In the genomic region with DNA sequence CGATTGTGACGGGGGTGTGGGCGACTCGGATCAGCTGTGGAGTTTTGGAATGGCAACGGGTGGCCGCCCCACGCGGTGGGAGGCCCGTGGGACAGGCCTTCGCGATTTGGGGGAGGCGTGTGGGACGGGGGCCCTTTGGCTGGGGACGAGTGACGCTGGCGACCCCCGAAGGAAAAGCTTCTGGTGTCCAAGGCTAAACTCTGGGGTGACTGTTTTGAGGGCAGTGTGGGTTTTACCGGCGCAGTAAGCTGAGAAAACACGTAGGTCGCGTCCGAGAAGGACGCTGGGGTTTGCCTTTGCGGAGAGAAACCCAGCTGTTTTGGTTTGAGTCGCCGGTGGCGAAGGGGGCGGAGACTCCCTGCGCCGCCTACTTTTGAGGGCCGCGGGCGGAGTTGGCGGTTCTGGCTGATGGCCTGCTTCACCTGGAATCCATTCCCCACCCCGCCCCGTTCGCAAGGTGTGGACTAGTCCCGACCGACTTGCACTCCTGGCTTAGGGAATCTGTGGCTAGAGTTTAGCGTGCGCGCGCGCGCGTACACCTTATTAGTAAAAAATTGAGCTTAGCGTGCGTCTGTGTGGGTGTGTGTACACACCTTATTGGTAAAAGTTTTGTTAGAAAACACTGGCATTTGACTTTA, we compare ENCODE assay signal across 8 cellular contexts. TPM values are rescaled to one million over a fixed set of nuclear protein-coding genes. Genes with fewer than 3 reads are reported as not detected.
DNase-seq lines count a peak whose midpoint lies in the region; ATAC-seq and TF ChIP-seq lines count a peak whose summit lies in the region.

No MANE protein-coding gene starts in this region.

- POLR2A ChIA-PET in CD8-positive, alpha-beta memory T cell (lab: Charles Lee): interaction anchor here (1.2 to 2.7 kb wide), 2 partner anchors 78 to 1540 kb away, joined by 5 to 35 read pairs; a partner anchor contains a TSS

- no peaks in the 10 kb centered on the region for H3K27me3 ChIP-seq in CD8-positive, alpha-beta memory T cell (ENCODE audit: insufficient read depth, low read length, poor library complexity, severe bottlenecking)
- no peaks in the 10 kb centered on the region for H3K27me3 ChIP-seq in HL-60 (ENCODE audit: insufficient read depth, poor library complexity, severe bottlenecking)
- no peaks in the 10 kb centered on the region for H3K27me3 ChIP-seq in effector memory CD4-positive, alpha-beta T cell (replicated peaks; ENCODE audit: control insufficient read depth, insufficient read depth, low read length, poor library complexity, severe bottlenecking)

- H3K27ac Mint-ChIP-seq in CD8-positive, alpha-beta memory T cell: peak overlapping the region; percentile 94 to 99 (median 98)
- H3K27ac Mint-ChIP-seq in memory B cell: peak overlapping the region; percentile 98

- H3K9me3 Mint-ChIP-seq in CD8-positive, alpha-beta memory T cell: no peaks in the 10 kb centered on the region
- H3K9me3 Mint-ChIP-seq in memory B cell: no peaks in the 10 kb centered on the region

- H3K27ac ChIP-seq in CD8-positive, alpha-beta memory T cell (ENCODE audit: low read depth, low read length): peak overlapping the region; percentile 97
- peak overlapping the region; percentile 94 for H3K27ac ChIP-seq in HL-60 (replicated peaks)
- peak overlapping the region; percentile 100 for H3K27ac ChIP-seq in effector memory CD4-positive, alpha-beta T cell (ENCODE audit: insufficient read depth, low read length, poor library complexity, severe bottlenecking)

- no peak for TF ChIP-seq CTCF in HL-60 (IDR thresholded peaks at IDR 0.05; ENCODE audit: insufficient read depth, low read length)

- no peaks in the 10 kb centered on the region for H3K36me3 ChIP-seq in CD8-positive, alpha-beta memory T cell (ENCODE audit: insufficient read depth, low read length)
- H3K36me3 ChIP-seq in effector memory CD4-positive, alpha-beta T cell (ENCODE audit: control insufficient read depth, insufficient read depth, low read length): no peaks in the 10 kb centered on the region

- CTCF ChIA-PET in CD8-positive, alpha-beta memory T cell (lab: Charles Lee): interaction anchor here (2.4 kb wide), 1 partner anchor 78 kb away, joined by 15 read pairs; a partner anchor contains a TSS

- peak overlapping the region; percentile 97 to 99 (median 99) for H3K4me3 Mint-ChIP-seq in CD8-positive, alpha-beta memory T cell
- peak overlapping the region; percentile 98 for H3K4me3 Mint-ChIP-seq in memory B cell

- peak; percentile 82 to 90 (median 84) for DNase-seq in CD8-positive, alpha-beta memory T cell
- DNase-seq in HL-60 (ENCODE audit: low read depth in 1 of 2, low spot score in 1 of 2) (peak; percentile 72 to 89), NCI-H82 treated with DMSO at 0.1 percent for 48 hours (lab: John Stamatoyannopoulos, UW; ENCODE audit: unreplicated experiment) (peak; percentile 57), memory B cell (ENCODE audit: low spot score in 2 of 2) (peak; percentile 77 to 79)
- DNase-seq in activated CD8-positive, alpha-beta memory T cell treated with anti-CD3 and anti-CD28 coated beads for 4 hours (ENCODE audit: low read depth in 2 of 2): peak; percentile 70
- peak; percentile 75 to 83 (median 77) for DNase-seq in effector memory CD4-positive, alpha-beta T cell
- peak; percentile 72 for DNase-seq in stimulated activated CD8-positive, alpha-beta memory T cell treated with anti-CD3 and anti-CD28 coated beads, Interleukin-12 subunit alpha, Interleukin-12 subunit beta, amount 100 ng/mL, for 4 hours (ENCODE audit: low read depth)

- H3K4me1 Mint-ChIP-seq in CD8-positive, alpha-beta memory T cell: peaks cover 45 to 53% (median 49%) of the 10 kb centered on the region in 3 donors
- peaks cover 14% of the 10 kb centered on the region for H3K4me1 Mint-ChIP-seq in memory B cell

- H3K9me3 ChIP-seq in CD8-positive, alpha-beta memory T cell (ENCODE audit: low read length): no peaks in the 10 kb centered on the region
- no peaks in the 10 kb centered on the region for H3K9me3 ChIP-seq in effector memory CD4-positive, alpha-beta T cell (ENCODE audit: control insufficient read depth, low read length)

- H3K36me3 Mint-ChIP-seq in CD8-positive, alpha-beta memory T cell: peaks cover 0 to 28% (median 1%) of the 10 kb centered on the region in 3 donors
- H3K36me3 Mint-ChIP-seq in memory B cell: peaks cover 4% of the 10 kb centered on the region

- peaks cover 0 to 3% of the 10 kb centered on the region in 2 donors for H3K27me3 Mint-ChIP-seq in CD8-positive, alpha-beta memory T cell
- H3K27me3 Mint-ChIP-seq in memory B cell: no peaks in the 10 kb centered on the region

- peak overlapping the region; percentile 62 for H3K4me3 ChIP-seq in CD8-positive, alpha-beta memory T cell (ENCODE audit: low read length)
- peak overlapping the region; percentile 97 for H3K4me3 ChIP-seq in HL-60 (replicated peaks; ENCODE audit: insufficient read depth, low read length)
- peak overlapping the region; percentile 100 for H3K4me3 ChIP-seq in effector memory CD4-positive, alpha-beta T cell (ENCODE audit: insufficient read depth, low read depth, low read length, poor library complexity, severe bottlenecking)

- ATAC-seq in GM19468 (IDR thresholded peaks at IDR 0.05; ENCODE audit: extremely low read depth, unreplicated experiment) (peak; percentile 16), memory B cell (ENCODE audit: low read depth) (peak; percentile 71)

- H3K4me1 ChIP-seq in CD8-positive, alpha-beta memory T cell (ENCODE audit: insufficient read depth, low read length): peaks cover 24% of the 10 kb centered on the region
- peaks cover 12% of the 10 kb centered on the region for H3K4me1 ChIP-seq in effector memory CD4-positive, alpha-beta T cell (ENCODE audit: control insufficient read depth, insufficient read depth, low read length, poor library complexity, severe bottlenecking)

RNA-seq across cellular contexts. Expression of a gene that starts 0.6 kb away (rescaled TPM):
- 10 to 100 TPM; 80.8 to 82.1 TPM for total RNA-seq in CD8-positive, alpha-beta memory T cell
- 135 TPM for polyA plus RNA-seq in CD8-positive, alpha-beta memory T cell

Comparison
In these comparisons a context has a peak if more than half of its experiments do, and no peak if none do; other contexts are left out.
1. Peak in every context shown above with its lines: DNase-seq, ATAC-seq, H3K4me3 ChIP-seq and H3K27ac ChIP-seq.